1 cellular context compared by ENCODE assay signal in the genomic region with DNA sequence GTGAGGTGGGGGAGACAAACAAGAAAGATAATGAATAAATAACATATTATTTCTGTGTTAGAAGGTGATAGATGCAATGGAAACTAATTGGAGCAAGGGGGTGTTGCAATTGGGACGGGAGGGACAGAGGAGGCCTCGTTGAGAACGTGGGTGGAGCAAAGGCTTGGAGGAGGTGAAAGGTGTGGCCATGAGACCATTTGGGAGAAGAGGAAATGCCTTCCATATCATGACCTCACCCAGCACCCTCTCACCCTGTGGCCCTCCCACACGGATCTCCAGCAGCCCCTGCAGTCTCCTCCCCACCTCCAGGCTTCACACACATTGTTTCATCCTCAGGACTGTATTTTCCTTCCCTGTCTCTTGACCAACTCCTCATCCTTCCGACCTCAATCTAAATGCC.
TF ChIP-seq lines count a peak whose summit lies in the region.

No MANE protein-coding gene starts in this region.

TF ChIP-seq in HEK293, 187 proteins besides CTCF, POLR2A, EP300 and RAD21 (continued from another document):
- TF ChIP-seq, protein P1, sequence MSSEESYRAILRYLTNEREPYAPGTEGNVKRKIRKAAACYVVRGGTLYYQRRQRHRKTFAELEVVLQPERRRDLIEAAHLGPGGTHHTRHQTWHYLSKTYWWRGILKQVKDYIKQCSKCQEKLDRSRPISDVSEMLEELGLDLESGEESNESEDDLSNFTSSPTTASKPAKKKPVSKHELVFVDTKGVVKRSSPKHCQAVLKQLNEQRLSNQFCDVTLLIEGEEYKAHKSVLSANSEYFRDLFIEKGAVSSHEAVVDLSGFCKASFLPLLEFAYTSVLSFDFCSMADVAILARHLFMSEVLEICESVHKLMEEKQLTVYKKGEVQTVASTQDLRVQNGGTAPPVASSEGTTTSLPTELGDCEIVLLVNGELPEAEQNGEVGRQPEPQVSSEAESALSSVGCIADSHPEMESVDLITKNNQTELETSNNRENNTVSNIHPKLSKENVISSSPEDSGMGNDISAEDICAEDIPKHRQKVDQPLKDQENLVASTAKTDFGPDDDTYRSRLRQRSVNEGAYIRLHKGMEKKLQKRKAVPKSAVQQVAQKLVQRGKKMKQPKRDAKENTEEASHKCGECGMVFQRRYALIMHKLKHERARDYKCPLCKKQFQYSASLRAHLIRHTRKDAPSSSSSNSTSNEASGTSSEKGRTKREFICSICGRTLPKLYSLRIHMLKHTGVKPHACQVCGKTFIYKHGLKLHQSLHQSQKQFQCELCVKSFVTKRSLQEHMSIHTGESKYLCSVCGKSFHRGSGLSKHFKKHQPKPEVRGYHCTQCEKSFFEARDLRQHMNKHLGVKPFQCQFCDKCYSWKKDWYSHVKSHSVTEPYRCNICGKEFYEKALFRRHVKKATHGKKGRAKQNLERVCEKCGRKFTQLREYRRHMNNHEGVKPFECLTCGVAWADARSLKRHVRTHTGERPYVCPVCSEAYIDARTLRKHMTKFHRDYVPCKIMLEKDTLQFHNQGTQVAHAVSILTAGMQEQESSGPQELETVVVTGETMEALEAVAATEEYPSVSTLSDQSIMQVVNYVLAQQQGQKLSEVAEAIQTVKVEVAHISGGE (tag by site-specific recombination; conservative IDR thresholded peaks at IDR 0.05; ENCODE audit: low read depth): no peak
- TF ChIP-seq ZBTB48 (tag by site-specific recombination; IDR thresholded peaks at IDR 0.05) (no peak), ZNF132 (tag by site-specific recombination; IDR thresholded peaks at IDR 0.05; ENCODE audit: borderline replicate concordance) (no peak), ZNF214 (tag by site-specific recombination; IDR thresholded peaks at IDR 0.05; ENCODE audit: borderline replicate concordance) (no peak), GFI1B (tag by site-specific recombination; IDR thresholded peaks at IDR 0.05) (no peak), ZNF785 (tag by site-specific recombination; IDR thresholded peaks at IDR 0.05) (no peak)
- TF ChIP-seq, protein P2, sequence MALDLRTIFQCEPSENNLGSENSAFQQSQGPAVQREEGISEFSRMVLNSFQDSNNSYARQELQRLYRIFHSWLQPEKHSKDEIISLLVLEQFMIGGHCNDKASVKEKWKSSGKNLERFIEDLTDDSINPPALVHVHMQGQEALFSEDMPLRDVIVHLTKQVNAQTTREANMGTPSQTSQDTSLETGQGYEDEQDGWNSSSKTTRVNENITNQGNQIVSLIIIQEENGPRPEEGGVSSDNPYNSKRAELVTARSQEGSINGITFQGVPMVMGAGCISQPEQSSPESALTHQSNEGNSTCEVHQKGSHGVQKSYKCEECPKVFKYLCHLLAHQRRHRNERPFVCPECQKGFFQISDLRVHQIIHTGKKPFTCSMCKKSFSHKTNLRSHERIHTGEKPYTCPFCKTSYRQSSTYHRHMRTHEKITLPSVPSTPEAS (tag by site-specific recombination; IDR thresholded peaks at IDR 0.05): no peak
- TF ChIP-seq, protein P3, sequence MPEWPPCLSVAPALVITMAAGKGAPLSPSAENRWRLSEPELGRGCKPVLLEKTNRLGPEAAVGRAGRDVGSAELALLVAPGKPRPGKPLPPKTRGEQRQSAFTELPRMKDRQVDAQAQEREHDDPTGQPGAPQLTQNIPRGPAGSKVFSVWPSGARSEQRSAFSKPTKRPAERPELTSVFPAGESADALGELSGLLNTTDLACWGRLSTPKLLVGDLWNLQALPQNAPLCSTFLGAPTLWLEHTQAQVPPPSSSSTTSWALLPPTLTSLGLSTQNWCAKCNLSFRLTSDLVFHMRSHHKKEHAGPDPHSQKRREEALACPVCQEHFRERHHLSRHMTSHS (tag by site-specific recombination; IDR thresholded peaks at IDR 0.05): no peak
- TF ChIP-seq, protein P4, sequence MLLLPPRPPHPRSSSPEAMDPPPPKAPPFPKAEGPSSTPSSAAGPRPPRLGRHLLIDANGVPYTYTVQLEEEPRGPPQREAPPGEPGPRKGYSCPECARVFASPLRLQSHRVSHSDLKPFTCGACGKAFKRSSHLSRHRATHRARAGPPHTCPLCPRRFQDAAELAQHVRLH (tag by site-specific recombination; IDR thresholded peaks at IDR 0.05): no peak
- TF ChIP-seq, protein P5, sequence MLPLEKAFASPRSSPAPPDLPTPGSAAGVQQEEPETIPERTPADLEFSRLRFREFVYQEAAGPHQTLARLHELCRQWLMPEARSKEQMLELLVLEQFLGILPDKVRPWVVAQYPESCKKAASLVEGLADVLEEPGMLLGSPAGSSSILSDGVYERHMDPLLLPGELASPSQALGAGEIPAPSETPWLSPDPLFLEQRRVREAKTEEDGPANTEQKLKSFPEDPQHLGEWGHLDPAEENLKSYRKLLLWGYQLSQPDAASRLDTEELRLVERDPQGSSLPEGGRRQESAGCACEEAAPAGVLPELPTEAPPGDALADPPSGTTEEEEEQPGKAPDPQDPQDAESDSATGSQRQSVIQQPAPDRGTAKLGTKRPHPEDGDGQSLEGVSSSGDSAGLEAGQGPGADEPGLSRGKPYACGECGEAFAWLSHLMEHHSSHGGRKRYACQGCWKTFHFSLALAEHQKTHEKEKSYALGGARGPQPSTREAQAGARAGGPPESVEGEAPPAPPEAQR (tag by site-specific recombination; IDR thresholded peaks at IDR 0.05): no peak
- TF ChIP-seq, protein P6, sequence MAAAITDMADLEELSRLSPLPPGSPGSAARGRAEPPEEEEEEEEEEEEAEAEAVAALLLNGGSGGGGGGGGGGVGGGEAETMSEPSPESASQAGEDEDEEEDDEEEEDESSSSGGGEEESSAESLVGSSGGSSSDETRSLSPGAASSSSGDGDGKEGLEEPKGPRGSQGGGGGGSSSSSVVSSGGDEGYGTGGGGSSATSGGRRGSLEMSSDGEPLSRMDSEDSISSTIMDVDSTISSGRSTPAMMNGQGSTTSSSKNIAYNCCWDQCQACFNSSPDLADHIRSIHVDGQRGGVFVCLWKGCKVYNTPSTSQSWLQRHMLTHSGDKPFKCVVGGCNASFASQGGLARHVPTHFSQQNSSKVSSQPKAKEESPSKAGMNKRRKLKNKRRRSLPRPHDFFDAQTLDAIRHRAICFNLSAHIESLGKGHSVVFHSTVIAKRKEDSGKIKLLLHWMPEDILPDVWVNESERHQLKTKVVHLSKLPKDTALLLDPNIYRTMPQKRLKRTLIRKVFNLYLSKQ (tag by site-specific recombination; IDR thresholded peaks at IDR 0.05; ENCODE audit: borderline replicate concordance): no peak
